In the genomic region with DNA sequence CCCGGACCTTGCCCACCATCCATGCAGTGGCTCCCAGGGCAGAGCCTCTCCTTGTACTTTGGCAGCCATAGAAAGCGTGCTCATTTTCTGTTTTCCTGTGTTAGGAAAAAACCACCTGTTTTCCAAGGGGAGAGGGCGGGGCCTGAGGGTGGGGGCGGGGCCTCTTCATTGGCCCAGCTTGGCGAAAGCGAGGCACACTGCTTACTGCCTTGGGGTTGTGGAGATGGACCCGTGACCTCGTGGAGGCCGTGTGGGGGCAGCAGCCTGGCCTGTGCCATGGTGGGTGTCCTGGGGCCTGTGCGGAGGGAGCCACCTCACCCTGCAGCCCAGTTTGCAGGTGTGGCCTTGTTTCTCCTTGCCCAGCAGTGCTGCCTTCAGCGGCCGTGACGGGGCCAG, we compare ENCODE assay signal across 19 cellular contexts. TPM values are rescaled to one million over a fixed set of nuclear protein-coding genes. Genes with fewer than 3 reads are reported as not detected.
DNase-seq lines count a peak whose midpoint lies in the region; ATAC-seq, FAIRE-seq and TF ChIP-seq lines count a peak whose summit lies in the region.
"Had no signal": no experiment of that assay in that cellular context is flagged by ENCODE, and none has a peak within 500 bp of the region (broad histone marks: within the 10 kb centered on the region; RNA-seq: fewer than 3 reads in every experiment).

No MANE protein-coding gene starts in this region.

- H3K4me1 Mint-ChIP-seq in activated naive CD4-positive, alpha-beta T cell treated with anti-CD3 and anti-CD28 coated beads, Interleukin-2, amount 50 U/mL, for 24 hours: peaks cover 14% of the 10 kb centered on the region
- H3K4me1 Mint-ChIP-seq in activated naive CD4-positive, alpha-beta T cell treated with anti-CD3 and anti-CD28 coated beads for 36 hours (ENCODE audit: low read depth): peaks cover 18% of the 10 kb centered on the region
- H3K4me1 Mint-ChIP-seq in WTC11: peaks cover 25% of the 10 kb centered on the region

- TF ChIP-seq EP300 in stomach (IDR thresholded peaks at IDR 0.05): no peak

- no peak for ATAC-seq in WTC11
- ATAC-seq: HCT116 had no signal

- POLR2A ChIA-PET in WTC11 (lab: Charles Lee): interaction anchor here (0.6 kb wide), 1 partner anchor 15 kb away, joined by 3 read pairs; no protein-coding TSS in a partner anchor

- no peak for DNase-seq in activated naive CD4-positive, alpha-beta T cell treated with anti-CD3 and anti-CD28 coated beads for 36 hours
- DNase-seq in H7: peak; percentile 88
- DNase-seq in WTC11 (ENCODE audit: low spot score): no peak
- no peak for DNase-seq in stomach
- DNase-seq in ACHN: no peak
- DNase-seq in RCC 7860 (ENCODE audit: low spot score): no peak
- no peak for DNase-seq in ureter (ENCODE audit: low spot score)
- DNase-seq: CD4-positive, alpha-beta memory T cell; EL; KBM-7; MG63; NCI-H1092 treated with DMSO at 0.1 percent for 48 hours; NCI-H1930; NCI-H2171 treated with DMSO at 0.1 percent for 48 hours; NCI-H524; SW 1271 had no signal

- TF ChIP-seq CTCF in WTC11 (IDR thresholded peaks at IDR 0.05): no peak
- TF ChIP-seq CTCF in stomach (IDR thresholded peaks at IDR 0.05): no peak

- H3K4me3 ChIP-seq in H7 (ENCODE audit: insufficient read depth, low read depth, low read length) (no peak overlapping the region), stomach (no peak overlapping the region)
- H3K4me3 ChIP-seq: MG63 had no signal

- intact Hi-C loops in activated naive CD4-positive, alpha-beta T cell treated with anti-CD3 and anti-CD28 coated beads for 36 hours (cut with micrococcal nuclease): no loop called here
- intact Hi-C loops in stomach (cut with DNase I; ENCODE audit: low total_unique reads): no loop called here

- CTCF ChIA-PET in activated naive CD4-positive, alpha-beta T cell treated with anti-CD3 and anti-CD28 coated beads for 36 hours (lab: Charles Lee): interaction anchor here (0.6 to 0.9 kb wide), 2 partner anchors 11 to 149 kb away, joined by 3 read pairs; no protein-coding TSS in a partner anchor
- CTCF ChIA-PET in WTC11 (lab: Charles Lee): interaction anchor here (0.5 to 4.4 kb wide), 6 partner anchors 8 to 137 kb away, joined by 3 to 28 read pairs (median 3); no protein-coding TSS in a partner anchor

- H3K9me3 Mint-ChIP-seq in activated naive CD4-positive, alpha-beta T cell treated with anti-CD3 and anti-CD28 coated beads, Interleukin-2, amount 50 U/mL, for 24 hours: no peaks in the 10 kb centered on the region
- H3K9me3 Mint-ChIP-seq in activated naive CD4-positive, alpha-beta T cell treated with anti-CD3 and anti-CD28 coated beads for 36 hours: no peaks in the 10 kb centered on the region
- no peaks in the 10 kb centered on the region for H3K9me3 Mint-ChIP-seq in WTC11
- H3K9me3 Mint-ChIP-seq: CD4-positive, alpha-beta memory T cell had no signal

- no peak overlapping the region for H3K4me3 Mint-ChIP-seq in activated naive CD4-positive, alpha-beta T cell treated with anti-CD3 and anti-CD28 coated beads, Interleukin-2, amount 50 U/mL, for 24 hours
- no peak overlapping the region for H3K4me3 Mint-ChIP-seq in activated naive CD4-positive, alpha-beta T cell treated with anti-CD3 and anti-CD28 coated beads for 36 hours
- H3K4me3 Mint-ChIP-seq in WTC11: no peak overlapping the region
- H3K4me3 Mint-ChIP-seq: CD4-positive, alpha-beta memory T cell had no signal

- TF ChIP-seq POLR2A in stomach (IDR thresholded peaks at IDR 0.05): no peak

- no peaks in the 10 kb centered on the region for H3K27me3 ChIP-seq in H7 (ENCODE audit: control insufficient read depth, insufficient read depth, low read length)
- peaks cover 0 to 20% (median 0%) of the 10 kb centered on the region in 3 donors for H3K27me3 ChIP-seq in stomach
- H3K27me3 ChIP-seq: MG63 had no signal

- H3K36me3 Mint-ChIP-seq in activated naive CD4-positive, alpha-beta T cell treated with anti-CD3 and anti-CD28 coated beads, Interleukin-2, amount 50 U/mL, for 24 hours: peaks cover 8% of the 10 kb centered on the region
- H3K36me3 Mint-ChIP-seq in activated naive CD4-positive, alpha-beta T cell treated with anti-CD3 and anti-CD28 coated beads for 36 hours (ENCODE audit: low read depth): peaks cover 19% of the 10 kb centered on the region
- peaks cover 16% of the 10 kb centered on the region for H3K36me3 Mint-ChIP-seq in WTC11

- no peak for FAIRE-seq in RCC 7860 (lab: Jason Lieb, UNC)
- FAIRE-seq: HTR-8/SVneo had no signal

- peaks cover 64 to 98% (median 95%) of the 10 kb centered on the region in 4 donors for H3K4me1 ChIP-seq in stomach

- in situ Hi-C loops in ACHN (cut with HindIII; ENCODE audit: low pct_ligation_motif_present, low pct_unique_long_range_greater_than_20kb, low sequenced_read_pairs): no loop called here

- WGBS in stomach, 5 donors: 48 to 100% (median 68%) methylated on average over 1 to 13 of the region's 13 CpGs

- no peaks in the 10 kb centered on the region for H3K27me3 Mint-ChIP-seq in activated naive CD4-positive, alpha-beta T cell treated with anti-CD3 and anti-CD28 coated beads, Interleukin-2, amount 50 U/mL, for 24 hours
- H3K27me3 Mint-ChIP-seq in activated naive CD4-positive, alpha-beta T cell treated with anti-CD3 and anti-CD28 coated beads for 36 hours (ENCODE audit: low read depth): peaks cover 4% of the 10 kb centered on the region
- no peaks in the 10 kb centered on the region for H3K27me3 Mint-ChIP-seq in WTC11 (ENCODE audit: low read depth)

- peaks cover 17% of the 10 kb centered on the region for H3K36me3 ChIP-seq in H7 (replicated peaks; ENCODE audit: control insufficient read depth, insufficient read depth, low read length)
- H3K36me3 ChIP-seq in stomach: peaks cover 25 to 48% (median 40%) of the 10 kb centered on the region in 4 donors

- peak overlapping the region; percentile 30 for H3K27ac Mint-ChIP-seq in activated naive CD4-positive, alpha-beta T cell treated with anti-CD3 and anti-CD28 coated beads, Interleukin-2, amount 50 U/mL, for 24 hours
- H3K27ac Mint-ChIP-seq in activated naive CD4-positive, alpha-beta T cell treated with anti-CD3 and anti-CD28 coated beads for 36 hours: no peak overlapping the region
- H3K27ac Mint-ChIP-seq in WTC11: peak overlapping the region; percentile 49; the same call in 1 of the 2 replicates
- H3K27ac Mint-ChIP-seq: CD4-positive, alpha-beta memory T cell had no signal

- no peaks in the 10 kb centered on the region for H3K9me3 ChIP-seq in stomach
- H3K9me3 ChIP-seq: MG63 had no signal

- H3K27ac ChIP-seq in stomach: peak overlapping the region; percentile 43 to 95 (median 88)

TF ChIP-seq in WTC11, 78 proteins besides CTCF, POLR2A, EP300 and RAD21:
- TF ChIP-seq JAZF1 (CRISPR knock-in tag; IDR thresholded peaks at IDR 0.05) (no peak), PRRX2 (CRISPR knock-in tag; IDR thresholded peaks at IDR 0.05) (no peak), JUN (CRISPR knock-in tag; IDR thresholded peaks at IDR 0.05) (no peak), TP53 (CRISPR knock-in tag; IDR thresholded peaks at IDR 0.05) (no peak), ZNF232 (CRISPR knock-in tag; IDR thresholded peaks at IDR 0.05) (no peak), GRHL2 (CRISPR knock-in tag; IDR thresholded peaks at IDR 0.05; ENCODE audit: insufficient replicate concordance, severe bottlenecking) (no peak), ELF4 (CRISPR knock-in tag; IDR thresholded peaks at IDR 0.05; ENCODE audit: low read depth) (no peak), ZNF121 (CRISPR knock-in tag; IDR thresholded peaks at IDR 0.05) (no peak), ETV6 (CRISPR knock-in tag; IDR thresholded peaks at IDR 0.05) (no peak), RORB (CRISPR knock-in tag; IDR thresholded peaks at IDR 0.05) (no peak)

RNA-seq across cellular contexts. Expression of a gene that starts 4.4 kb away (rescaled TPM):
- total RNA-seq in activated naive CD4-positive, alpha-beta T cell treated with anti-CD3 and anti-CD28 coated beads for 36 hours: 1 to 10 TPM in 1 of 2 experiments, under 1 TPM in 1; 0.93 to 1.1 TPM
- 21.3 and 23.2 TPM in 2 replicates for total RNA-seq in H7 (2014; rRNA removed; shearing (Covaris generic))
- total RNA-seq in WTC11 (2021) (7.3 to 11.8 TPM (median 11.3 TPM) in 3 replicates), stomach (100 to 1,000 TPM in 1 of 5 donors, 10 to 100 TPM in 3, 1 to 10 TPM in 1; 9.9 to 180 (median 29.9) TPM), ureter (15.4 TPM)
- polyA plus RNA-seq in stomach: 1 to 10 TPM; 5.9 to 8.9 (median 6.0) TPM

RNA-seq across cellular contexts. Expression of a gene that starts 18.0 kb away (rescaled TPM):
- 10 to 100 TPM; 47.0 to 47.1 TPM for total RNA-seq in activated naive CD4-positive, alpha-beta T cell treated with anti-CD3 and anti-CD28 coated beads for 36 hours
- total RNA-seq in H7 (2014; rRNA removed; shearing (Covaris generic)): 112 and 121 TPM in 2 replicates
- total RNA-seq in WTC11 (2021) (93.7 to 95.0 TPM (median 94.7 TPM) in 3 replicates), stomach (100 to 1,000 TPM in 1 of 5 donors, 10 to 100 TPM in 4; 11.2 to 134 (median 44.9) TPM), ureter (45.2 TPM)
- polyA plus RNA-seq in stomach: 10 to 100 TPM; 29.0 to 38.0 (median 34.2) TPM

RNA-seq across cellular contexts. Expression of a gene that starts 22.0 kb away (rescaled TPM):
- total RNA-seq in activated naive CD4-positive, alpha-beta T cell treated with anti-CD3 and anti-CD28 coated beads for 36 hours: not detected
- total RNA-seq in H7 (2014; rRNA removed; shearing (Covaris generic)): not detected in 2 replicates
- total RNA-seq in WTC11 (2021) (0.21 to 0.26 TPM in 2 of 3 replicates, not detected in the other), stomach (not detected), ureter (not detected)
- polyA plus RNA-seq in stomach: not detected
- total RNA-seq: CD4-positive, alpha-beta memory T cell had no signal
- polyA plus RNA-seq: CD4-positive, alpha-beta memory T cell had no signal

RNA-seq across cellular contexts. Expression of a gene that starts 29.0 kb away (rescaled TPM):
- total RNA-seq in activated naive CD4-positive, alpha-beta T cell treated with anti-CD3 and anti-CD28 coated beads for 36 hours: 1 to 10 TPM; 1.8 to 2.2 TPM
- total RNA-seq in H7 (2014; rRNA removed; shearing (Covaris generic)): 27.7 and 34.8 TPM in 2 replicates
- 46.7 to 52.4 TPM (median 51.5 TPM) in 3 replicates for total RNA-seq in WTC11 (2021)
- 100 to 1,000 TPM in 1 of 5 donors, 10 to 100 TPM in 2, 1 to 10 TPM in 2; 1.2 to 323 (median 14.6) TPM for total RNA-seq in stomach
- polyA plus RNA-seq in stomach: 1 to 10 TPM; 1.5 to 2.7 (median 2.0) TPM
- total RNA-seq in ureter: 7.1 TPM
- polyA plus RNA-seq: CD4-positive, alpha-beta memory T cell had no signal

RNA-seq across cellular contexts. Expression of a gene that starts 32.0 kb away (rescaled TPM):
- 100 to 1,000 TPM; 193 to 196 TPM for total RNA-seq in activated naive CD4-positive, alpha-beta T cell treated with anti-CD3 and anti-CD28 coated beads for 36 hours
- 238 and 257 TPM in 2 replicates for total RNA-seq in H7 (2014; rRNA removed; shearing (Covaris generic))
- total RNA-seq in WTC11 (2021) (373 to 376 TPM (median 375 TPM) in 3 replicates), stomach (100 to 1,000 TPM in 4 of 5 donors, 10 to 100 TPM in 1; 69.4 to 170 (median 115) TPM), ureter (351 TPM)
- 100 to 1,000 TPM; 188 to 292 (median 215) TPM for polyA plus RNA-seq in stomach
